Comparison of ENCODE assay signal across 11 cellular contexts in genomic region chr15:41943543-41944312, GRCh38. TPM values are rescaled to one million over a fixed set of nuclear protein-coding genes. Genes with fewer than 3 reads are reported as not detected.
DNase-seq lines count a peak whose midpoint lies in the region; ATAC-seq, FAIRE-seq and TF ChIP-seq lines count a peak whose summit lies in the region.
"Had no signal": no experiment of that assay in that cellular context is flagged by ENCODE, and none has a peak within 500 bp of the region (broad histone marks: within the 10 kb centered on the region; RNA-seq: fewer than 3 reads in every experiment).

No MANE protein-coding gene starts in this region.

- H3K27ac ChIP-seq in endothelial cell of umbilical vein (ENCODE audit: insufficient read depth, low read depth, low read length): peak overlapping the region; percentile 99
- H3K27ac ChIP-seq in neuronal stem cell (replicated peaks; ENCODE audit: low read length): peak overlapping the region; percentile 84

- H3K79me2 ChIP-seq in endothelial cell of umbilical vein (ENCODE audit: control insufficient read depth, insufficient read depth, low read length): peaks cover 80% of the 10 kb centered on the region

- H3K4me2 ChIP-seq in endothelial cell of umbilical vein (ENCODE audit: insufficient read depth, low read length) (peak overlapping the region; percentile 27), neuronal stem cell (ENCODE audit: insufficient read depth, low read length, poor library complexity, severe bottlenecking) (no peak overlapping the region)

- H2BK120ac ChIP-seq in neuronal stem cell (ENCODE audit: low read depth, low read length): peak overlapping the region; percentile 40

- H3K4me3 ChIP-seq in endothelial cell of umbilical vein (replicated peaks in 1 of 3; ENCODE audit: insufficient read depth in 1 of 3, low read depth in 1 of 3, low read length in 3 of 3): no peak overlapping the region
- no peak overlapping the region for H3K4me3 ChIP-seq in neuronal stem cell (ENCODE audit: low read length in 2 of 2)
- no peak overlapping the region for H3K4me3 ChIP-seq in MG63

- CTCF ChIA-PET in endothelial cell of umbilical vein (lab: Charles Lee): interaction anchor here (1.0 to 1.9 kb wide), 8 partner anchors 12 to 39 kb away, joined by 3 to 6 read pairs (median 5); partner anchors contain the start of gene EHD4

- no peak for FAIRE-seq in endothelial cell of umbilical vein (lab: Jason Lieb, UNC)

- H3K4ac ChIP-seq in neuronal stem cell (ENCODE audit: low read length): no peak overlapping the region

- peaks cover 96% of the 10 kb centered on the region for H3K4me1 ChIP-seq in endothelial cell of umbilical vein (ENCODE audit: control insufficient read depth, extremely low read depth, insufficient read depth, low read length)
- H3K4me1 ChIP-seq in neuronal stem cell (ENCODE audit: control insufficient read depth in 2 of 2, insufficient read depth in 1 of 2, low read depth in 1 of 2, low read length in 2 of 2): peaks cover 17 to 47% of the 10 kb centered on the region in 2 donors

- no peaks in the 10 kb centered on the region for H4K20me1 ChIP-seq in endothelial cell of umbilical vein (replicated peaks; ENCODE audit: control insufficient read depth, extremely low read depth, insufficient read depth, low read length)

- no peaks in the 10 kb centered on the region for H3K27me3 ChIP-seq in endothelial cell of umbilical vein (ENCODE audit: control insufficient read depth in 2 of 2, insufficient read depth in 2 of 2, low read length in 2 of 2)
- H3K27me3 ChIP-seq in neuronal stem cell (ENCODE audit: control insufficient read depth in 3 of 3, insufficient read depth in 3 of 3, low read depth in 1 of 3, low read length in 3 of 3): no peaks in the 10 kb centered on the region
- H3K27me3 ChIP-seq in MG63: no peaks in the 10 kb centered on the region

- H3K4me3 Mint-ChIP-seq in stimulated activated naive CD8-positive, alpha-beta T cell treated with anti-CD3 and anti-CD28 coated beads, Interleukin-15, Interleukin-2, amounts not matched to agents 100 ng/mL and 50 ng/mL, for 24 hours: no peak overlapping the region
- H3K4me3 Mint-ChIP-seq: activated naive CD8-positive, alpha-beta T cell treated with anti-CD3 and anti-CD28 coated beads, Interleukin-2, amount 10 ng/mL, durations not matched to agents 7 days and 5 days had no signal

- ATAC-seq in stimulated activated naive CD8-positive, alpha-beta T cell treated with anti-CD3 and anti-CD28 coated beads, Interleukin-15, Interleukin-2, amounts not matched to agents 100 U/mL and 50 U/mL, for 24 hours: no peak
- ATAC-seq in GM18498 (IDR thresholded peaks at IDR 0.05; ENCODE audit: unreplicated experiment): no peak

- intact Hi-C loops in endothelial cell of umbilical vein (cut with micrococcal nuclease): loop anchor here (1.0 kb wide), 3 partner anchors 7 to 29 kb away; partner anchors contain the start of gene EHD4

- no peak overlapping the region for H2AFZ ChIP-seq in endothelial cell of umbilical vein (ENCODE audit: low read depth, low read length)
- H2AFZ ChIP-seq in neuronal stem cell (ENCODE audit: low read length): peak overlapping the region; percentile 35

- no peak overlapping the region for H3K23ac ChIP-seq in neuronal stem cell (ENCODE audit: low read depth, low read length, poor library complexity)

- TF ChIP-seq POLR2A in endothelial cell of umbilical vein (IDR thresholded peaks at IDR 0.05; ENCODE audit: low read depth, low read length): no peak

- H3K14ac ChIP-seq in neuronal stem cell (ENCODE audit: low read length): no peak overlapping the region

- H3K36me3 Mint-ChIP-seq in stimulated activated naive CD8-positive, alpha-beta T cell treated with anti-CD3 and anti-CD28 coated beads, Interleukin-15, Interleukin-2, amounts not matched to agents 100 ng/mL and 50 ng/mL, for 24 hours (ENCODE audit: low read depth): peaks cover 18% of the 10 kb centered on the region
- H3K36me3 Mint-ChIP-seq: activated naive CD8-positive, alpha-beta T cell treated with anti-CD3 and anti-CD28 coated beads, Interleukin-2, amount 10 ng/mL, durations not matched to agents 7 days and 5 days had no signal

- dilution Hi-C loops in endothelial cell of umbilical vein (cut with MboI; ENCODE audit: extremely low pct_ligation_motif_present, low sequenced_read_pairs): no loop called here

- no peak for DNase-seq in stimulated activated naive CD8-positive, alpha-beta T cell treated with anti-CD3 and anti-CD28 coated beads, Interleukin-15, Interleukin-2, amounts not matched to agents 100 U/mL and 50 U/mL, for 24 hours
- DNase-seq in endothelial cell of umbilical vein (ENCODE audit: low read depth, low spot score): no peak
- no peak for DNase-seq in neuronal stem cell (ENCODE audit: low spot score)
- DNase-seq in MG63: no peak
- no peak for DNase-seq in activated CD8-positive, alpha-beta memory T cell treated with anti-CD3 and anti-CD28 coated beads, Interleukin-2, amount 50 U/mL, for 4 hours
- DNase-seq in GM19238 (ENCODE audit: insufficient read length, low spot score): no peak
- DNase-seq: activated naive CD8-positive, alpha-beta T cell treated with anti-CD3 and anti-CD28 coated beads, Interleukin-2, amount 10 ng/mL, durations not matched to agents 7 days and 5 days; effector memory CD4-positive, alpha-beta T cell; nucleus accumbens had no signal

- no peak for TF ChIP-seq CTCF in endothelial cell of umbilical vein (IDR thresholded peaks at IDR 0.05; ENCODE audit: extremely low read depth in 1 of 2, insufficient read depth in 1 of 2, low read depth in 1 of 2, low read length in 2 of 2)

- POLR2A ChIA-PET in endothelial cell of umbilical vein (lab: Charles Lee): interaction anchor here (1.5 kb wide), 1 partner anchor 29 kb away, joined by 9 read pairs; the partner anchor contains the start of gene EHD4

- no peaks in the 10 kb centered on the region for H3K27me3 Mint-ChIP-seq in stimulated activated naive CD8-positive, alpha-beta T cell treated with anti-CD3 and anti-CD28 coated beads, Interleukin-15, Interleukin-2, amounts not matched to agents 100 ng/mL and 50 ng/mL, for 24 hours
- H3K27me3 Mint-ChIP-seq: activated naive CD8-positive, alpha-beta T cell treated with anti-CD3 and anti-CD28 coated beads, Interleukin-2, amount 10 ng/mL, durations not matched to agents 7 days and 5 days had no signal

- H3K79me1 ChIP-seq in neuronal stem cell (ENCODE audit: low read depth, low read length): no peaks in the 10 kb centered on the region

- H3K4me1 Mint-ChIP-seq in stimulated activated naive CD8-positive, alpha-beta T cell treated with anti-CD3 and anti-CD28 coated beads, Interleukin-15, Interleukin-2, amounts not matched to agents 100 ng/mL and 50 ng/mL, for 24 hours (ENCODE audit: low read depth): peaks cover 16% of the 10 kb centered on the region

- H2AK5ac ChIP-seq in neuronal stem cell (ENCODE audit: low read depth, low read length): peak overlapping the region; percentile 77

- no peak overlapping the region for H4K91ac ChIP-seq in neuronal stem cell (ENCODE audit: low read depth, low read length, poor library complexity)

- peak overlapping the region; percentile 17 for H2BK15ac ChIP-seq in neuronal stem cell (ENCODE audit: low read length)

- no peaks in the 10 kb centered on the region for H3K9me1 ChIP-seq in endothelial cell of umbilical vein (replicated peaks; ENCODE audit: control insufficient read depth, extremely low read depth, insufficient read depth, low read length)

- TSS peak; percentile 43 for BruUV-seq in endothelial cell of umbilical vein (replicated peaks; lab: Mats Ljungman, UMichigan)

- peak overlapping the region; percentile 36 for H3K18ac ChIP-seq in neuronal stem cell (ENCODE audit: low read length)

- no peaks in the 10 kb centered on the region for H3K9me3 Mint-ChIP-seq in stimulated activated naive CD8-positive, alpha-beta T cell treated with anti-CD3 and anti-CD28 coated beads, Interleukin-15, Interleukin-2, amounts not matched to agents 100 ng/mL and 50 ng/mL, for 24 hours
- H3K9me3 Mint-ChIP-seq: activated naive CD8-positive, alpha-beta T cell treated with anti-CD3 and anti-CD28 coated beads, Interleukin-2, amount 10 ng/mL, durations not matched to agents 7 days and 5 days had no signal

- H3K9me3 ChIP-seq in endothelial cell of umbilical vein (replicated peaks; ENCODE audit: control insufficient read depth, insufficient read depth, low read length) (no peaks in the 10 kb centered on the region), neuronal stem cell (replicated peaks in 1 of 2; ENCODE audit: control insufficient read depth in 2 of 2, insufficient read depth in 1 of 2, low read depth in 1 of 2, low read length in 2 of 2) (no peaks in the 10 kb centered on the region), MG63 (no peaks in the 10 kb centered on the region)

- peak overlapping the region; percentile 27 for H2BK5ac ChIP-seq in neuronal stem cell (ENCODE audit: low read length)

- no peak overlapping the region for H4K8ac ChIP-seq in neuronal stem cell (ENCODE audit: low read depth, low read length)

- H3K9ac ChIP-seq in endothelial cell of umbilical vein (replicated peaks; ENCODE audit: extremely low read depth, insufficient read depth, low read length) (peak overlapping the region; percentile 80), neuronal stem cell (ENCODE audit: low read depth, low read length, poor library complexity) (no peak overlapping the region)

- H3K36me3 ChIP-seq in endothelial cell of umbilical vein (ENCODE audit: control insufficient read depth in 2 of 2, extremely low read depth in 1 of 2, insufficient read depth in 2 of 2, low read length in 2 of 2) (peaks cover 18% of the 10 kb centered on the region in 2 experiments), neuronal stem cell (replicated peaks in 1 of 2; ENCODE audit: control insufficient read depth in 2 of 2, insufficient read depth in 2 of 2, low read length in 2 of 2) (peaks cover 0 to 2% of the 10 kb centered on the region in 2 donors), MG63 (peaks cover 66% of the 10 kb centered on the region)

- no CpG with 5 or more reads among the region's 6 CpGs for WGBS in neuronal stem cell (ENCODE audit: extremely low coverage in 2 of 2, insufficient read length in 2 of 2, insufficient replicate concordance in 1 of 2), 2 donors

- peak overlapping the region; percentile 8 for H3K27ac Mint-ChIP-seq in stimulated activated naive CD8-positive, alpha-beta T cell treated with anti-CD3 and anti-CD28 coated beads, Interleukin-15, Interleukin-2, amounts not matched to agents 100 ng/mL and 50 ng/mL, for 24 hours
- H3K27ac Mint-ChIP-seq: activated naive CD8-positive, alpha-beta T cell treated with anti-CD3 and anti-CD28 coated beads, Interleukin-2, amount 10 ng/mL, durations not matched to agents 7 days and 5 days had no signal

- H2BK12ac ChIP-seq in neuronal stem cell (ENCODE audit: low read length): peak overlapping the region; percentile 16

RNA-seq across cellular contexts. Expression of gene EHD4, which starts 28.6 kb away (rescaled TPM):
- 126 and 128 TPM in 2 replicates for total RNA-seq in endothelial cell of umbilical vein
- polyA plus RNA-seq in endothelial cell of umbilical vein: 96.7 and 99.1 TPM in 2 replicates
- polyA plus RNA-seq in endothelial cell of umbilical vein (2011; cell fraction: cytosol; rRNA removed): 88.4 and 97.4 TPM in 2 replicates
- polyA plus RNA-seq in endothelial cell of umbilical vein (2011; cell fraction: nucleus; rRNA removed): 100 and 105 TPM in 2 replicates
- polyA plus RNA-seq in endothelial cell of umbilical vein (2012): 39.8 and 70.3 TPM in 2 replicates
- 157 and 160 TPM in 2 replicates for polyA minus RNA-seq in endothelial cell of umbilical vein
- polyA minus RNA-seq in endothelial cell of umbilical vein (2011; cell fraction: cytosol; rRNA and poly(A)+ RNA removed): 11.4 TPM
- 113 and 127 TPM in 2 replicates for polyA minus RNA-seq in endothelial cell of umbilical vein (2011; cell fraction: nucleus; rRNA and poly(A)+ RNA removed)
- polyA plus RNA-seq in neuronal stem cell (2013, experiment 1 of 2): 7.9 TPM
- polyA plus RNA-seq in neuronal stem cell (2013, experiment 2 of 2): 8.1 TPM
- total RNA-seq in MG63 (2014; rRNA removed; shearing (Covaris generic); ENCODE audit: low replicate concordance): 10.7 and 15.9 TPM in 2 replicates

RNA-seq across cellular contexts. Expression of gene SPTBN5, which starts 49.9 kb away (rescaled TPM):
- 19.0 and 19.2 TPM in 2 replicates for total RNA-seq in endothelial cell of umbilical vein
- polyA plus RNA-seq in endothelial cell of umbilical vein: 12.0 and 12.6 TPM in 2 replicates
- 4.1 and 6.6 TPM in 2 replicates for polyA plus RNA-seq in endothelial cell of umbilical vein (2011; cell fraction: cytosol; rRNA removed)
- 128 and 138 TPM in 2 replicates for polyA plus RNA-seq in endothelial cell of umbilical vein (2011; cell fraction: nucleus; rRNA removed)
- 3.0 and 7.8 TPM in 2 replicates for polyA plus RNA-seq in endothelial cell of umbilical vein (2012)
- 7.8 and 9.6 TPM in 2 replicates for polyA minus RNA-seq in endothelial cell of umbilical vein
- polyA minus RNA-seq in endothelial cell of umbilical vein (2011; cell fraction: cytosol; rRNA and poly(A)+ RNA removed): 0.10 TPM
- 26.4 and 30.1 TPM in 2 replicates for polyA minus RNA-seq in endothelial cell of umbilical vein (2011; cell fraction: nucleus; rRNA and poly(A)+ RNA removed)
- polyA plus RNA-seq in neuronal stem cell (2013, experiment 1 of 2): 0.08 TPM
- 0.14 TPM for polyA plus RNA-seq in neuronal stem cell (2013, experiment 2 of 2)
- 2.4 and 3.4 TPM in 2 replicates for total RNA-seq in MG63 (2014; rRNA removed; shearing (Covaris generic); ENCODE audit: low replicate concordance)
